In genomic region chr5:177392765-177393164, GRCh38 we compare ENCODE assay signal across 23 cellular contexts. TPM values are rescaled to one million over a fixed set of nuclear protein-coding genes. Genes with fewer than 3 reads are reported as not detected.
"Had no signal": no experiment of that assay in that cellular context is flagged by ENCODE, and none has a peak within 500 bp of the region (broad histone marks: within the 10 kb centered on the region; RNA-seq: fewer than 3 reads in every experiment).

No MANE protein-coding gene starts in this region.

- H3K4me2 ChIP-seq: hepatocyte had no signal

- H3K4me3 Mint-ChIP-seq: activated CD4-positive, alpha-beta memory T cell treated with anti-CD3 and anti-CD28 coated beads for 36 hours; activated naive CD8-positive, alpha-beta T cell; brain had no signal

- H3K4me3 ChIP-seq: colonic mucosa, esophagus squamous epithelium, hepatocyte, lung, ovary, right lobe of liver, thoracic aorta had no signal

- H3K9me3 ChIP-seq: colonic mucosa, esophagus squamous epithelium, ovary, right lobe of liver, thoracic aorta had no signal

- H3K27ac ChIP-seq: colonic mucosa, esophagus squamous epithelium, hepatocyte, ovary, right lobe of liver, thoracic aorta had no signal

- DNase-seq: activated CD4-positive, alpha-beta memory T cell treated with anti-CD3 and anti-CD28 coated beads for 36 hours; activated CD8-positive, alpha-beta memory T cell treated with anti-CD3 and anti-CD28 coated beads, Interleukin-2, amount 50 U/mL, for 4 hours; activated gamma-delta T cell treated with Interleukin-2 at 50 U/mL for 16 hours; activated T-cell treated with anti-CD3 and anti-CD28 coated beads, Interleukin-2, amount 50 U/mL, for 48 hours; amniotic stem cell; central memory CD4-positive, alpha-beta T cell; colonic mucosa; esophagus squamous epithelium; islet precursor cell; midbrain; ovary; right lobe of liver; T1000 had no signal

- H3K36me3 Mint-ChIP-seq: activated CD4-positive, alpha-beta memory T cell treated with anti-CD3 and anti-CD28 coated beads for 36 hours; activated naive CD8-positive, alpha-beta T cell; brain had no signal

- H3K27me3 Mint-ChIP-seq: activated CD4-positive, alpha-beta memory T cell treated with anti-CD3 and anti-CD28 coated beads for 36 hours; activated naive CD8-positive, alpha-beta T cell had no signal

- H3K27ac Mint-ChIP-seq: activated CD4-positive, alpha-beta memory T cell treated with anti-CD3 and anti-CD28 coated beads for 36 hours; activated naive CD8-positive, alpha-beta T cell; brain had no signal

- H3K9me3 Mint-ChIP-seq: activated CD4-positive, alpha-beta memory T cell treated with anti-CD3 and anti-CD28 coated beads for 36 hours had no signal

- H3K27me3 ChIP-seq: colonic mucosa, hepatocyte, ovary, right lobe of liver had no signal

- H3K4me1 ChIP-seq: right lobe of liver had no signal

- H3K36me3 ChIP-seq: colonic mucosa, esophagus squamous epithelium, ovary, right lobe of liver, thoracic aorta had no signal

RNA-seq across cellular contexts. Expression of gene PFN3, which starts 7.7 kb away (rescaled TPM):
- total RNA-seq: activated CD4-positive, alpha-beta memory T cell treated with anti-CD3 and anti-CD28 coated beads for 36 hours; colonic mucosa; fibroblast of villous mesenchyme; glomerular endothelial cell; hepatocyte; lung; myocyte; ovary; pulmonary artery endothelial cell; right lobe of liver; thoracic aorta; ureter had no signal

RNA-seq across cellular contexts. Expression of gene SLC34A1, which starts 8.5 kb away (rescaled TPM):
- total RNA-seq: colonic mucosa, fibroblast of villous mesenchyme, glomerular endothelial cell, hepatocyte, lung, myocyte, ovary, pulmonary artery endothelial cell, thoracic aorta, ureter had no signal

RNA-seq across cellular contexts. Expression of gene F12, which starts 16.6 kb away (rescaled TPM):
- total RNA-seq: thoracic aorta had no signal
